ENCODE assay signal across 8 cellular contexts in genomic region chr6:138428943-138429616, GRCh38. TPM values are rescaled to one million over a fixed set of nuclear protein-coding genes. Genes with fewer than 3 reads are reported as not detected.
DNase-seq lines count a peak whose midpoint lies in the region; ATAC-seq and TF ChIP-seq lines count a peak whose summit lies in the region.

No MANE protein-coding gene starts in this region.

- CTCF ChIA-PET in CD4-positive, alpha-beta memory T cell (lab: Charles Lee; ENCODE audit: partially characterized antibody), result interaction anchor here (0.6 to 10.7 kb wide), 18 partner anchors 12 to 312 kb away, joined by 3 to 265 read pairs (median 7); no protein-coding TSS in a partner anchor

- H3K79me2 ChIP-seq in OCI-LY1 (ENCODE audit: insufficient read depth, low read length), result no peaks in the 10 kb centered on the region

- peaks cover 0 to 1% of the 10 kb centered on the region in 2 donors for H3K36me3 Mint-ChIP-seq in CD4-positive, alpha-beta memory T cell

- ATAC-seq in HG02610 (IDR thresholded peaks at IDR 0.05; ENCODE audit: unreplicated experiment) (no peak), GM18511 (IDR thresholded peaks at IDR 0.05; ENCODE audit: unreplicated experiment) (no peak)

- H3K4me1 ChIP-seq in CD4-positive, alpha-beta memory T cell (ENCODE audit: insufficient read depth, low read length), result peaks cover 4% of the 10 kb centered on the region
- no peaks in the 10 kb centered on the region for H3K4me1 ChIP-seq in OCI-LY1 (ENCODE audit: insufficient read depth, low read length, severe bottlenecking)

- no peak overlapping the region for H2AFZ ChIP-seq in OCI-LY1 (ENCODE audit: low read length)

- no peaks in the 10 kb centered on the region for H3F3A ChIP-seq in OCI-LY1 (ENCODE audit: insufficient read depth, low read length)

- POLR2A ChIA-PET in CD4-positive, alpha-beta memory T cell (lab: Charles Lee; ENCODE audit: partially characterized antibody), result interaction anchor here (1.9 to 2.0 kb wide), 2 partner anchors 27 to 80 kb away, joined by 7 to 9 read pairs; no protein-coding TSS in a partner anchor

- TF ChIP-seq CTCF in HFF-Myc (IDR thresholded peaks at IDR 0.05; ENCODE audit: low read depth, low read length, missing control alignments) (peak; percentile 44), OCI-LY1 (IDR thresholded peaks at IDR 0.05; ENCODE audit: low read length) (peak; percentile 72)

- H3K27me3 Mint-ChIP-seq in CD4-positive, alpha-beta memory T cell, result peaks cover 0 to 1% of the 10 kb centered on the region in 2 donors

- no peaks in the 10 kb centered on the region for H3K36me3 ChIP-seq in CD4-positive, alpha-beta memory T cell (ENCODE audit: insufficient read depth, low read length)
- H3K36me3 ChIP-seq in OCI-LY1 (ENCODE audit: insufficient read depth, low read length), result no peaks in the 10 kb centered on the region

- no peaks in the 10 kb centered on the region for H3K9me3 ChIP-seq in CD4-positive, alpha-beta memory T cell (ENCODE audit: control insufficient read depth in 1 of 2, low read length in 2 of 2)
- H3K9me3 ChIP-seq in OCI-LY1 (ENCODE audit: low read length), result no peaks in the 10 kb centered on the region

- no peaks in the 10 kb centered on the region for H4K20me1 ChIP-seq in OCI-LY1 (ENCODE audit: insufficient read depth, low read length)

- no peak overlapping the region for H3K27ac Mint-ChIP-seq in CD4-positive, alpha-beta memory T cell

- H3K4me1 Mint-ChIP-seq in CD4-positive, alpha-beta memory T cell, result no peaks in the 10 kb centered on the region

- no peaks in the 10 kb centered on the region for H3K9me3 Mint-ChIP-seq in CD4-positive, alpha-beta memory T cell

- H3K4me2 ChIP-seq in OCI-LY1 (ENCODE audit: low read length), result no peak overlapping the region

- no peak overlapping the region for H3K4me3 Mint-ChIP-seq in CD4-positive, alpha-beta memory T cell

- peak in 4 of 5 donors; percentile 45 to 55 (median 46) for DNase-seq in CD4-positive, alpha-beta memory T cell
- DNase-seq in HFF-Myc (ENCODE audit: extremely low read depth, low read depth) (peak; percentile 21), dedifferentiated amniotic fluid mesenchymal stem cell (ENCODE audit: extremely low spot score) (peak; percentile 79), lung microvascular endothelial cell (ENCODE audit: low read depth in 2 of 2) (peak; percentile 73 to 78), ureter (ENCODE audit: low spot score) (no peak)

- H3K4me3 ChIP-seq in CD4-positive, alpha-beta memory T cell (ENCODE audit: low read length in 2 of 2), result no peak overlapping the region
- H3K4me3 ChIP-seq in HFF-Myc (replicated peaks; ENCODE audit: low read depth, low read length) (no peak overlapping the region), OCI-LY1 (ENCODE audit: low read depth, low read length, poor library complexity, severe bottlenecking) (no peak overlapping the region)

- H3K27me3 ChIP-seq in CD4-positive, alpha-beta memory T cell (ENCODE audit: insufficient read depth, low read length), result no peaks in the 10 kb centered on the region
- no peaks in the 10 kb centered on the region for H3K27me3 ChIP-seq in OCI-LY1 (ENCODE audit: insufficient read depth, low read length)

- no peaks in the 10 kb centered on the region for H3K9me2 ChIP-seq in OCI-LY1 (ENCODE audit: low read depth, low read length)

- H3K27ac ChIP-seq in CD4-positive, alpha-beta memory T cell (ENCODE audit: low read depth, low read length), result no peak overlapping the region
- H3K27ac ChIP-seq in OCI-LY1 (ENCODE audit: low read depth, low read length, poor library complexity, severe bottlenecking), result no peak overlapping the region

- intact Hi-C loops in CD4-positive, alpha-beta memory T cell (cut with micrococcal nuclease), result loop anchor here (1.0 to 2.0 kb wide), 6 partner anchors 28 to 337 kb away; no protein-coding TSS in a partner anchor

- H3K9ac ChIP-seq in OCI-LY1 (ENCODE audit: low read length), result no peak overlapping the region

RNA-seq across cellular contexts. Expression of gene HEBP2, which starts 25.1 kb away (rescaled TPM):
- total RNA-seq in CD4-positive, alpha-beta memory T cell, result 10 to 100 TPM; 47.2 to 52.7 TPM
- polyA plus RNA-seq in CD4-positive, alpha-beta memory T cell, result 10 to 100 TPM; 47.9 to 49.6 TPM
- total RNA-seq in lung microvascular endothelial cell, result 9.6 and 16.7 TPM in 2 replicates
- total RNA-seq in ureter, result 101 TPM

RNA-seq across cellular contexts. Expression of gene SMIM28, which starts 51.4 kb away (rescaled TPM):
- not detected for total RNA-seq in CD4-positive, alpha-beta memory T cell
- not detected for polyA plus RNA-seq in CD4-positive, alpha-beta memory T cell
- total RNA-seq in lung microvascular endothelial cell (not detected in 2 replicates), ureter (not detected)
